10 cellular contexts compared by ENCODE assay signal in the genomic region with DNA sequence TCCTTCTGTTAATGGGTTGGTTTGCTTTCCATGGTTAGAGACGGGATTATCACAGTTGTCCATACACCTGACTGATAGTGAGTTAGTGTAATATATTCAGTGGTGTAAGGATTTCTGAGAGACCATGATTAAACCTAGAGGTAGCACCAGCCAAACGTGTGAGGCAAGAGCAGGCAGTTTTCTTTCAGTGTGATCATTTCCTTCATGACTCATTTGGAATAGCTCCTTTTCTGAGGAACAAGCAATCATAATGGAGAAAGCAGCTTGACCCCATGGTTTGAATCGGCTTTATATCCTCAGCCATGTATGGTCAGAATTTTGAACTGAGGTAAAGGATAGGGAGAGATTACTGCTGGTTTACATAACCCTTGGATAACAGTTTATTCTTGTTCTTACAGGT. TPM values are rescaled to one million over a fixed set of nuclear protein-coding genes. Genes with fewer than 3 reads are reported as not detected.
DNase-seq lines count a peak whose midpoint lies in the region; ATAC-seq, FAIRE-seq and TF ChIP-seq lines count a peak whose summit lies in the region.
"Had no signal": no experiment of that assay in that cellular context is flagged by ENCODE, and none has a peak within 500 bp of the region (broad histone marks: within the 10 kb centered on the region; RNA-seq: fewer than 3 reads in every experiment).

No MANE protein-coding gene starts in this region.

- DNase-seq in EL (peak; percentile 81), endothelial cell of umbilical vein (ENCODE audit: low read depth, low spot score) (peak; percentile 93), prostate gland (ENCODE audit: low spot score) (no peak), GM20000 (ENCODE audit: low spot score) (no peak)
- no peak for DNase-seq in effector CD4-positive, alpha-beta T cell
- DNase-seq: activated CD4-positive, alpha-beta T cell treated with anti-CD3 and anti-CD28 coated beads for 48 hours; hippocampal formation had no signal

- no peak overlapping the region for H2AFZ ChIP-seq in OCI-LY1 (ENCODE audit: low read length)
- H2AFZ ChIP-seq in endothelial cell of umbilical vein (ENCODE audit: low read depth, low read length), result peak overlapping the region; percentile 43

- H3K9me1 ChIP-seq in endothelial cell of umbilical vein (replicated peaks; ENCODE audit: control insufficient read depth, extremely low read depth, insufficient read depth, low read length), result no peaks in the 10 kb centered on the region

- peaks cover 48% of the 10 kb centered on the region for H3K4me1 ChIP-seq in OCI-LY1 (ENCODE audit: insufficient read depth, low read length, severe bottlenecking)
- peaks cover 35% of the 10 kb centered on the region for H3K4me1 ChIP-seq in endothelial cell of umbilical vein (ENCODE audit: control insufficient read depth, extremely low read depth, insufficient read depth, low read length)
- H3K4me1 ChIP-seq in prostate gland (replicated peaks), result no peaks in the 10 kb centered on the region

- dilution Hi-C loops in endothelial cell of umbilical vein (cut with MboI; ENCODE audit: extremely low pct_ligation_motif_present, low sequenced_read_pairs), result no loop called here

- H3K27me3 ChIP-seq in OCI-LY1 (ENCODE audit: insufficient read depth, low read length) (no peaks in the 10 kb centered on the region), endothelial cell of umbilical vein (ENCODE audit: control insufficient read depth in 2 of 2, insufficient read depth in 2 of 2, low read length in 2 of 2) (no peaks in the 10 kb centered on the region), prostate gland (replicated peaks; ENCODE audit: insufficient read depth) (no peaks in the 10 kb centered on the region)

- H3K27ac ChIP-seq in OCI-LY1 (ENCODE audit: low read depth, low read length, poor library complexity, severe bottlenecking), result no peak overlapping the region
- H3K27ac ChIP-seq in endothelial cell of umbilical vein (ENCODE audit: insufficient read depth, low read depth, low read length), result peak overlapping the region; percentile 81
- H3K27ac ChIP-seq in prostate gland, result no peak overlapping the region

- no peaks in the 10 kb centered on the region for H3K9me3 ChIP-seq in OCI-LY1 (ENCODE audit: low read length)
- no peaks in the 10 kb centered on the region for H3K9me3 ChIP-seq in endothelial cell of umbilical vein (replicated peaks; ENCODE audit: control insufficient read depth, insufficient read depth, low read length)
- no peaks in the 10 kb centered on the region for H3K9me3 ChIP-seq in prostate gland

- ATAC-seq in HG03025 (IDR thresholded peaks at IDR 0.05; ENCODE audit: low FRiP score, unreplicated experiment), result no peak
- ATAC-seq in HG03439 (IDR thresholded peaks at IDR 0.05; ENCODE audit: unreplicated experiment), result no peak

- FAIRE-seq in endothelial cell of umbilical vein (lab: Jason Lieb, UNC), result peak; percentile 94

- H3K79me2 ChIP-seq in OCI-LY1 (ENCODE audit: insufficient read depth, low read length), result peaks cover 4% of the 10 kb centered on the region; the same call in 1 of the 2 replicates
- peaks cover 13% of the 10 kb centered on the region for H3K79me2 ChIP-seq in endothelial cell of umbilical vein (ENCODE audit: control insufficient read depth, insufficient read depth, low read length)

- POLR2A ChIA-PET in endothelial cell of umbilical vein (lab: Charles Lee), result interaction anchor here (1.0 kb wide), 1 partner anchor 153 kb away, joined by 3 read pairs; no protein-coding TSS in a partner anchor

- TF ChIP-seq POLR2A in endothelial cell of umbilical vein (IDR thresholded peaks at IDR 0.05; ENCODE audit: low read depth, low read length) (no peak), prostate gland (IDR thresholded peaks at IDR 0.05) (peak; percentile 29)

- H3K4me2 ChIP-seq in OCI-LY1 (ENCODE audit: low read length) (peak overlapping the region; percentile 3; the same call in 1 of the 2 replicates), endothelial cell of umbilical vein (ENCODE audit: insufficient read depth, low read length) (peak overlapping the region; percentile 85)

- H3K9me2 ChIP-seq in OCI-LY1 (ENCODE audit: low read depth, low read length), result no peaks in the 10 kb centered on the region

- 0 out of 2 replicates have a peak, but pooled peaks cover 5% of the 10 kb centered on the region for H3F3A ChIP-seq in OCI-LY1 (ENCODE audit: insufficient read depth, low read length)

- H3K4me3 ChIP-seq in OCI-LY1 (ENCODE audit: low read depth, low read length, poor library complexity, severe bottlenecking) (no peak overlapping the region), endothelial cell of umbilical vein (replicated peaks in 1 of 3; ENCODE audit: insufficient read depth in 1 of 3, low read depth in 1 of 3, low read length in 3 of 3) (peak overlapping the region in 1 of 3 experiments; percentile 21), prostate gland (no peak overlapping the region)

- H3K36me3 ChIP-seq in OCI-LY1 (ENCODE audit: insufficient read depth, low read length) (peaks cover 45% of the 10 kb centered on the region), endothelial cell of umbilical vein (ENCODE audit: control insufficient read depth in 2 of 2, extremely low read depth in 1 of 2, insufficient read depth in 2 of 2, low read length in 2 of 2) (peaks cover 0 to 5% of the 10 kb centered on the region in 2 experiments), prostate gland (no peaks in the 10 kb centered on the region)

- intact Hi-C loops in endothelial cell of umbilical vein (cut with micrococcal nuclease), result loop anchor here (10.0 kb wide), 1 partner anchor 327 kb away; a partner anchor contains a TSS
- intact Hi-C loops in prostate gland (cut with DNase I), result no loop called here

- BruUV-seq in endothelial cell of umbilical vein (replicated peaks; lab: Mats Ljungman, UMichigan), result no TSS peak

- CTCF ChIA-PET in endothelial cell of umbilical vein (lab: Charles Lee), result interaction anchor here (0.6 to 9.2 kb wide), 7 partner anchors 14 to 242 kb away, joined by 3 to 104 read pairs (median 3); no protein-coding TSS in a partner anchor

- no peaks in the 10 kb centered on the region for H4K20me1 ChIP-seq in OCI-LY1 (ENCODE audit: insufficient read depth, low read length)
- no peaks in the 10 kb centered on the region for H4K20me1 ChIP-seq in endothelial cell of umbilical vein (replicated peaks; ENCODE audit: control insufficient read depth, extremely low read depth, insufficient read depth, low read length)

- 72% methylated on average over 3 of the region's 3 CpGs for WGBS in prostate gland

- H3K9ac ChIP-seq in OCI-LY1 (ENCODE audit: low read length) (no peak overlapping the region; the same call in 1 of the 2 replicates), endothelial cell of umbilical vein (replicated peaks; ENCODE audit: extremely low read depth, insufficient read depth, low read length) (peak overlapping the region; percentile 76)

- no peak for TF ChIP-seq CTCF in OCI-LY1 (IDR thresholded peaks at IDR 0.05; ENCODE audit: low read length)
- no peak for TF ChIP-seq CTCF in endothelial cell of umbilical vein (IDR thresholded peaks at IDR 0.05; ENCODE audit: extremely low read depth in 1 of 2, insufficient read depth in 1 of 2, low read depth in 1 of 2, low read length in 2 of 2)
- no peak for TF ChIP-seq CTCF in prostate gland (IDR thresholded peaks at IDR 0.05)
- no peak for TF ChIP-seq CTCF in GM20000 (IDR thresholded peaks at IDR 0.05; ENCODE audit: extremely low read depth, missing control alignments)

TF ChIP-seq in endothelial cell of umbilical vein, 7 proteins besides CTCF, POLR2A, EP300 and RAD21:
- TF ChIP-seq JUN (IDR thresholded peaks at IDR 0.05; ENCODE audit: borderline replicate concordance, insufficient read depth, insufficient read length, low read depth) (peak; percentile 91), GATA2 (IDR thresholded peaks at IDR 0.05; ENCODE audit: insufficient read depth, insufficient read length, low read depth, low read length) (no peak), FOS (IDR thresholded peaks at IDR 0.05; ENCODE audit: borderline replicate concordance, insufficient read depth, low read length) (peak; percentile 91)

RNA-seq across cellular contexts. Expression of a gene that starts 2.9 kb away (rescaled TPM):
- 10.6 and 11.7 TPM in 2 replicates for total RNA-seq in endothelial cell of umbilical vein
- 5.5 and 6.7 TPM in 2 replicates for polyA plus RNA-seq in endothelial cell of umbilical vein
- 5.2 and 5.8 TPM in 2 replicates for polyA plus RNA-seq in endothelial cell of umbilical vein (2011; cell fraction: cytosol; rRNA removed)
- 16.3 and 22.0 TPM in 2 replicates for polyA plus RNA-seq in endothelial cell of umbilical vein (2011; cell fraction: nucleus; rRNA removed)
- polyA plus RNA-seq in endothelial cell of umbilical vein (2012), result 6.6 and 6.7 TPM in 2 replicates
- polyA minus RNA-seq in endothelial cell of umbilical vein, result 8.2 and 11.4 TPM in 2 replicates
- 5.6 TPM for polyA minus RNA-seq in endothelial cell of umbilical vein (2011; cell fraction: cytosol; rRNA and poly(A)+ RNA removed)
- polyA minus RNA-seq in endothelial cell of umbilical vein (2011; cell fraction: nucleus; rRNA and poly(A)+ RNA removed), result 13.9 and 16.8 TPM in 2 replicates
- 1 to 10 TPM; 4.2 to 8.0 TPM for total RNA-seq in prostate gland

RNA-seq across cellular contexts. Expression of a gene that starts 24.1 kb away (rescaled TPM):
- total RNA-seq in endothelial cell of umbilical vein, result 43.2 and 50.6 TPM in 2 replicates
- 9.1 and 12.7 TPM in 2 replicates for polyA plus RNA-seq in endothelial cell of umbilical vein
- 36.3 and 39.5 TPM in 2 replicates for polyA plus RNA-seq in endothelial cell of umbilical vein (2011; cell fraction: cytosol; rRNA removed)
- polyA plus RNA-seq in endothelial cell of umbilical vein (2011; cell fraction: nucleus; rRNA removed), result 19.7 and 37.5 TPM in 2 replicates
- polyA plus RNA-seq in endothelial cell of umbilical vein (2012), result 33.5 and 42.3 TPM in 2 replicates
- polyA minus RNA-seq in endothelial cell of umbilical vein, result 3.7 and 5.1 TPM in 2 replicates
- polyA minus RNA-seq in endothelial cell of umbilical vein (2011; cell fraction: cytosol; rRNA and poly(A)+ RNA removed), result 8.6 TPM
- polyA minus RNA-seq in endothelial cell of umbilical vein (2011; cell fraction: nucleus; rRNA and poly(A)+ RNA removed), result 7.2 and 8.3 TPM in 2 replicates
- 10 to 100 TPM; 52.1 to 69.1 TPM for total RNA-seq in prostate gland

RNA-seq across cellular contexts. Expression of a gene that starts 43.6 kb away (rescaled TPM):
- 0.15 and 0.48 TPM in 2 replicates for total RNA-seq in endothelial cell of umbilical vein
- polyA plus RNA-seq in endothelial cell of umbilical vein, result 0.19 and 0.22 TPM in 2 replicates
- 0.17 and 0.24 TPM in 2 replicates for polyA plus RNA-seq in endothelial cell of umbilical vein (2011; cell fraction: cytosol; rRNA removed)
- 0.43 and 0.76 TPM in 2 replicates for polyA plus RNA-seq in endothelial cell of umbilical vein (2011; cell fraction: nucleus; rRNA removed)
- polyA plus RNA-seq in endothelial cell of umbilical vein (2012), result 0.19 and 0.38 TPM in 2 replicates
- 0.21 and 0.56 TPM in 2 replicates for polyA minus RNA-seq in endothelial cell of umbilical vein
- not detected for polyA minus RNA-seq in endothelial cell of umbilical vein (2011; cell fraction: cytosol; rRNA and poly(A)+ RNA removed)
- not detected in 2 replicates for polyA minus RNA-seq in endothelial cell of umbilical vein (2011; cell fraction: nucleus; rRNA and poly(A)+ RNA removed)
- 10 to 100 TPM in 1 of 2 donors, 1 to 10 TPM in 1; 2.6 to 10.3 TPM for total RNA-seq in prostate gland

Comparison
In these comparisons a context has a peak if more than half of its experiments do, and no peak if none do; other contexts are left out.
1. DNase-seq: peak in EL (single experiment) and endothelial cell of umbilical vein (single experiment); none in prostate gland (single experiment), GM20000 (single experiment) and effector CD4-positive, alpha-beta T cell (single experiment).